In genomic region chr4:30350288-30350687, GRCh38 we compare ENCODE assay signal across 9 cellular contexts.
"Had no signal": no experiment of that assay in that cellular context is flagged by ENCODE, and none has a peak within 500 bp of the region (broad histone marks: within the 10 kb centered on the region; RNA-seq: fewer than 3 reads in every experiment).

No MANE protein-coding gene starts in this region.

- H3K4me1 ChIP-seq: HAP-1 had no signal

- H3K36me3 ChIP-seq: HAP-1 had no signal

- H3K9ac ChIP-seq: GM23248 had no signal

- H3K9me3 ChIP-seq: HAP-1 had no signal

- DNase-seq: GM23248, GOT3, H7, H9, HCEC 1CT, HFFc6 had no signal

- ATAC-seq: GM23338, HCT116 had no signal

- H3K27ac Mint-ChIP-seq: GM23338, HFFc6 had no signal

- H3K4me3 Mint-ChIP-seq: GM23338, H9, HFFc6 had no signal

- H3K4me2 ChIP-seq: GM23338 had no signal

- H3K27ac ChIP-seq: GM23248 had no signal

- H3K4me3 ChIP-seq: GM23248, GM23338, HAP-1 had no signal
